ENCODE assay signal across 8 cellular contexts in genomic region chr15:70508561-70509281, GRCh38.
DNase-seq lines count a peak whose midpoint lies in the region; ATAC-seq lines count a peak whose summit lies in the region.

No MANE protein-coding gene starts in this region.

- H3K27ac Mint-ChIP-seq in activated CD4-positive, alpha-beta T cell treated with anti-CD3 and anti-CD28 coated beads, Interleukin-2, amount 10 ng/mL, durations not matched to agents 7 days and 5 days = peak overlapping the region; percentile 57
- H3K27ac Mint-ChIP-seq in CD4-positive, alpha-beta memory T cell = no peak overlapping the region

- CTCF ChIA-PET in activated CD4-positive, alpha-beta T cell treated with anti-CD3 and anti-CD28 coated beads, Interleukin-2, amount 10 ng/mL, durations not matched to agents 7 days and 5 days (lab: Charles Lee) = interaction anchor here (0.8 to 17.9 kb wide), 10 partner anchors 9 to 1033 kb away, joined by 3 to 219 read pairs (median 4); no protein-coding TSS in a partner anchor
- CTCF ChIA-PET in CD4-positive, alpha-beta memory T cell (lab: Charles Lee; ENCODE audit: partially characterized antibody) = interaction anchor here (0.7 to 1.8 kb wide), 6 partner anchors 9 to 49 kb away, joined by 3 to 6 read pairs (median 4); no protein-coding TSS in a partner anchor

- POLR2A ChIA-PET in activated CD4-positive, alpha-beta T cell treated with anti-CD3 and anti-CD28 coated beads, Interleukin-2, amount 10 ng/mL, durations not matched to agents 7 days and 5 days (lab: Charles Lee) = interaction anchor here (0.6 to 1.3 kb wide), 2 partner anchors 20 to 63 kb away, joined by 3 to 5 read pairs; no protein-coding TSS in a partner anchor
- POLR2A ChIA-PET in CD4-positive, alpha-beta memory T cell (lab: Charles Lee; ENCODE audit: partially characterized antibody) = interaction anchor here (0.9 to 2.2 kb wide), 5 partner anchors 18 to 411 kb away, joined by 3 to 10 read pairs (median 4); partner anchors contain the start of gene TLE3

- peaks cover 0 to 9% of the 10 kb centered on the region in 2 donors for H3K9me3 ChIP-seq in CD4-positive, alpha-beta memory T cell (ENCODE audit: control insufficient read depth in 1 of 2, low read length in 2 of 2)

- peaks cover 52% of the 10 kb centered on the region for H3K4me1 Mint-ChIP-seq in activated CD4-positive, alpha-beta T cell treated with anti-CD3 and anti-CD28 coated beads, Interleukin-2, amount 10 ng/mL, durations not matched to agents 7 days and 5 days
- H3K4me1 Mint-ChIP-seq in CD4-positive, alpha-beta memory T cell = peaks cover 22 to 62% (median 36%) of the 10 kb centered on the region in 4 donors

- no peak overlapping the region for H3K4me3 Mint-ChIP-seq in activated CD4-positive, alpha-beta T cell treated with anti-CD3 and anti-CD28 coated beads, Interleukin-2, amount 10 ng/mL, durations not matched to agents 7 days and 5 days
- H3K4me3 Mint-ChIP-seq in CD4-positive, alpha-beta memory T cell = peak overlapping the region in 3 of 8 donors; percentile 26 to 39 (median 37)

- ATAC-seq in GM19328 (IDR thresholded peaks at IDR 0.05; ENCODE audit: unreplicated experiment) (no peak), sciatic nerve (no peak)

- peak; percentile 25 for DNase-seq in stimulated activated naive CD4-positive, alpha-beta T cell treated with Interleukin-2 at 50 U/mL for 16 hours (lab: John Stamatoyannopoulos, UW)
- DNase-seq in stimulated activated naive CD4-positive, alpha-beta T cell (lab: John Stamatoyannopoulos, UW) = no peak
- DNase-seq in activated CD4-positive, alpha-beta T cell treated with anti-CD3 and anti-CD28 coated beads, Interleukin-2, amount 10 ng/mL, durations not matched to agents 7 days and 5 days = no peak
- DNase-seq in hepatic stellate cell (ENCODE audit: low spot score) (peak; percentile 83), HuH-7.5 (ENCODE audit: low spot score) (no peak), sciatic nerve (ENCODE audit: low spot score) (no peak)
- DNase-seq in CD4-positive, alpha-beta memory T cell = no peak

- peaks cover 43% of the 10 kb centered on the region for H3K4me1 ChIP-seq in CD4-positive, alpha-beta memory T cell (ENCODE audit: insufficient read depth, low read length)

- H3K27me3 Mint-ChIP-seq in activated CD4-positive, alpha-beta T cell treated with anti-CD3 and anti-CD28 coated beads, Interleukin-2, amount 10 ng/mL, durations not matched to agents 7 days and 5 days = peaks cover 16% of the 10 kb centered on the region
- H3K27me3 Mint-ChIP-seq in CD4-positive, alpha-beta memory T cell = no peaks in the 10 kb centered on the region

- intact Hi-C loops in sciatic nerve (cut with DNase I) = no loop called here
- intact Hi-C loops in CD4-positive, alpha-beta memory T cell (cut with micrococcal nuclease) = no loop called here

- no peak overlapping the region for H3K4me3 ChIP-seq in CD4-positive, alpha-beta memory T cell (ENCODE audit: low read length in 2 of 2)

- peaks cover 28% of the 10 kb centered on the region for H3K9me3 Mint-ChIP-seq in activated CD4-positive, alpha-beta T cell treated with anti-CD3 and anti-CD28 coated beads, Interleukin-2, amount 10 ng/mL, durations not matched to agents 7 days and 5 days
- H3K9me3 Mint-ChIP-seq in CD4-positive, alpha-beta memory T cell = peaks cover 2 to 47% (median 25%) of the 10 kb centered on the region in 8 donors

- peaks cover 24% of the 10 kb centered on the region for H3K36me3 Mint-ChIP-seq in activated CD4-positive, alpha-beta T cell treated with anti-CD3 and anti-CD28 coated beads, Interleukin-2, amount 10 ng/mL, durations not matched to agents 7 days and 5 days (ENCODE audit: low read depth)
- H3K36me3 Mint-ChIP-seq in CD4-positive, alpha-beta memory T cell = peaks cover 3 to 23% of the 10 kb centered on the region in 2 donors

- H3K27me3 ChIP-seq in CD4-positive, alpha-beta memory T cell (ENCODE audit: insufficient read depth, low read length) = no peaks in the 10 kb centered on the region

- no peaks in the 10 kb centered on the region for H3K36me3 ChIP-seq in CD4-positive, alpha-beta memory T cell (ENCODE audit: insufficient read depth, low read length)

- no peak overlapping the region for H3K27ac ChIP-seq in CD4-positive, alpha-beta memory T cell (ENCODE audit: low read depth, low read length)

Comparison
In these comparisons a context has a peak if more than half of its experiments do, and no peak if none do; other contexts are left out.
1. DNase-seq: peak in stimulated activated naive CD4-positive, alpha-beta T cell treated with Interleukin-2 at 50 U/mL for 16 hours (single experiment) and hepatic stellate cell (single experiment); none in stimulated activated naive CD4-positive, alpha-beta T cell (0 of 6), activated CD4-positive, alpha-beta T cell treated with anti-CD3 and anti-CD28 coated beads, Interleukin-2, amount 10 ng/mL, durations not matched to agents 7 days and 5 days (single experiment), HuH-7.5 (single experiment), sciatic nerve (single experiment) and CD4-positive, alpha-beta memory T cell (0 of 5).